Comparison of ENCODE assay signal across 10 cellular contexts in genomic region chr5:83475540-83476469, GRCh38. TPM values are rescaled to one million over a fixed set of nuclear protein-coding genes. Genes with fewer than 3 reads are reported as not detected.
DNase-seq lines count a peak whose midpoint lies in the region; ATAC-seq and TF ChIP-seq lines count a peak whose summit lies in the region.
"Had no signal": no experiment of that assay in that cellular context is flagged by ENCODE, and none has a peak within 500 bp of the region (broad histone marks: within the 10 kb centered on the region; RNA-seq: fewer than 3 reads in every experiment).

No MANE protein-coding gene starts in this region.

- H3K36me3 Mint-ChIP-seq in activated naive CD8-positive, alpha-beta T cell = no peaks in the 10 kb centered on the region
- H3K36me3 Mint-ChIP-seq in activated naive CD8-positive, alpha-beta T cell treated with anti-CD3 and anti-CD28 coated beads for 36 hours = peaks cover 2% of the 10 kb centered on the region
- peaks cover 13% of the 10 kb centered on the region for H3K36me3 Mint-ChIP-seq in type B pancreatic cell
- no peaks in the 10 kb centered on the region for H3K36me3 Mint-ChIP-seq in stimulated activated memory B cell treated with anti-CD40 and anti-IgM and Interleukin-4, amounts not matched to agents 10 μg/mL and 1 μg/mL and 100 μg/mL, for 72 hours

- H3K27ac Mint-ChIP-seq in activated naive CD8-positive, alpha-beta T cell = no peak overlapping the region
- no peak overlapping the region for H3K27ac Mint-ChIP-seq in activated naive CD8-positive, alpha-beta T cell treated with anti-CD3 and anti-CD28 coated beads for 36 hours
- peak overlapping the region; percentile 69 for H3K27ac Mint-ChIP-seq in type B pancreatic cell
- H3K27ac Mint-ChIP-seq in stimulated activated memory B cell treated with anti-CD40 and anti-IgM and Interleukin-4, amounts not matched to agents 10 μg/mL and 1 μg/mL and 100 μg/mL, for 72 hours = no peak overlapping the region

- peak overlapping the region; percentile 68 for H3K4me3 Mint-ChIP-seq in activated naive CD8-positive, alpha-beta T cell
- H3K4me3 Mint-ChIP-seq in activated naive CD8-positive, alpha-beta T cell treated with anti-CD3 and anti-CD28 coated beads for 36 hours = no peak overlapping the region
- H3K4me3 Mint-ChIP-seq in type B pancreatic cell = peak overlapping the region; percentile 99
- H3K4me3 Mint-ChIP-seq in stimulated activated memory B cell treated with anti-CD40 and anti-IgM and Interleukin-4, amounts not matched to agents 10 μg/mL and 1 μg/mL and 100 μg/mL, for 72 hours = no peak overlapping the region

- no peak for TF ChIP-seq CTCF in type B pancreatic cell (conservative IDR thresholded peaks at IDR 0.05)

- no peaks in the 10 kb centered on the region for H3K9me3 Mint-ChIP-seq in activated naive CD8-positive, alpha-beta T cell (ENCODE audit: low read depth)
- no peaks in the 10 kb centered on the region for H3K9me3 Mint-ChIP-seq in activated naive CD8-positive, alpha-beta T cell treated with anti-CD3 and anti-CD28 coated beads for 36 hours
- H3K9me3 Mint-ChIP-seq in type B pancreatic cell = no peaks in the 10 kb centered on the region
- H3K9me3 Mint-ChIP-seq in stimulated activated memory B cell treated with anti-CD40 and anti-IgM and Interleukin-4, amounts not matched to agents 10 μg/mL and 1 μg/mL and 100 μg/mL, for 72 hours = peaks cover 5% of the 10 kb centered on the region

- no peak for DNase-seq in activated naive CD8-positive, alpha-beta T cell treated with anti-CD3 and anti-CD28 coated beads for 36 hours
- DNase-seq in astrocyte of the hippocampus (ENCODE audit: low read depth, low spot score) (peak; percentile 89), iris pigment epithelial cell (ENCODE audit: low read depth) (peak; percentile 95), type B pancreatic cell (ENCODE audit: extremely low spot score, unreplicated experiment) (no peak), NCI-H2227 (lab: John Stamatoyannopoulos, UW; ENCODE audit: unreplicated experiment) (no peak), NCI-H1105 treated with DMSO at 0.1 percent for 48 hours (lab: John Stamatoyannopoulos, UW) (no peak)
- DNase-seq: adrenal gland had no signal

- ATAC-seq in stimulated activated memory B cell treated with anti-CD40 and anti-IgM and Interleukin-4, amounts not matched to agents 10 μg/mL and 1 μg/mL and 100 μg/mL, for 72 hours = no peak

- H3K27me3 Mint-ChIP-seq in activated naive CD8-positive, alpha-beta T cell = peaks cover 53% of the 10 kb centered on the region
- peaks cover 82% of the 10 kb centered on the region for H3K27me3 Mint-ChIP-seq in activated naive CD8-positive, alpha-beta T cell treated with anti-CD3 and anti-CD28 coated beads for 36 hours
- peaks cover 22% of the 10 kb centered on the region for H3K27me3 Mint-ChIP-seq in type B pancreatic cell
- H3K27me3 Mint-ChIP-seq in stimulated activated memory B cell treated with anti-CD40 and anti-IgM and Interleukin-4, amounts not matched to agents 10 μg/mL and 1 μg/mL and 100 μg/mL, for 72 hours = peaks cover 84% of the 10 kb centered on the region

- peaks cover 32% of the 10 kb centered on the region for H3K4me1 Mint-ChIP-seq in activated naive CD8-positive, alpha-beta T cell (ENCODE audit: low read depth)
- H3K4me1 Mint-ChIP-seq in activated naive CD8-positive, alpha-beta T cell treated with anti-CD3 and anti-CD28 coated beads for 36 hours = peaks cover 33% of the 10 kb centered on the region
- peaks cover 20% of the 10 kb centered on the region for H3K4me1 Mint-ChIP-seq in type B pancreatic cell (ENCODE audit: unreplicated experiment)
- H3K4me1 Mint-ChIP-seq in stimulated activated memory B cell treated with anti-CD40 and anti-IgM and Interleukin-4, amounts not matched to agents 10 μg/mL and 1 μg/mL and 100 μg/mL, for 72 hours = peaks cover 29% of the 10 kb centered on the region

RNA-seq across cellular contexts. Expression of gene VCAN, which starts 4.3 kb away (rescaled TPM):
- total RNA-seq in activated naive CD8-positive, alpha-beta T cell treated with anti-CD3 and anti-CD28 coated beads for 36 hours = not detected
- 106 and 341 TPM in 2 replicates for total RNA-seq in type B pancreatic cell (ENCODE audit: low replicate concordance)
- total RNA-seq: HT-29 had no signal

Comparison
In these comparisons a context has a peak if more than half of its experiments do, and no peak if none do; other contexts are left out.
1. H3K4me3 Mint-ChIP-seq: peak in activated naive CD8-positive, alpha-beta T cell (single experiment) and type B pancreatic cell (single experiment); none in activated naive CD8-positive, alpha-beta T cell treated with anti-CD3 and anti-CD28 coated beads for 36 hours (single experiment) and stimulated activated memory B cell treated with anti-CD40 and anti-IgM and Interleukin-4, amounts not matched to agents 10 μg/mL and 1 μg/mL and 100 μg/mL, for 72 hours (single experiment).
2. DNase-seq: peak in astrocyte of the hippocampus (single experiment) and iris pigment epithelial cell (single experiment); none in activated naive CD8-positive, alpha-beta T cell treated with anti-CD3 and anti-CD28 coated beads for 36 hours (single experiment), type B pancreatic cell (single experiment), NCI-H2227 (single experiment) and NCI-H1105 treated with DMSO at 0.1 percent for 48 hours (single experiment).
3. RNA of gene VCAN, which starts 4.3 kb away (total RNA-seq): 106 to 341 TPM in type B pancreatic cell; not detected in activated naive CD8-positive, alpha-beta T cell treated with anti-CD3 and anti-CD28 coated beads for 36 hours; every median in the first group is over 100 times any median in the second.